In the genomic region with DNA sequence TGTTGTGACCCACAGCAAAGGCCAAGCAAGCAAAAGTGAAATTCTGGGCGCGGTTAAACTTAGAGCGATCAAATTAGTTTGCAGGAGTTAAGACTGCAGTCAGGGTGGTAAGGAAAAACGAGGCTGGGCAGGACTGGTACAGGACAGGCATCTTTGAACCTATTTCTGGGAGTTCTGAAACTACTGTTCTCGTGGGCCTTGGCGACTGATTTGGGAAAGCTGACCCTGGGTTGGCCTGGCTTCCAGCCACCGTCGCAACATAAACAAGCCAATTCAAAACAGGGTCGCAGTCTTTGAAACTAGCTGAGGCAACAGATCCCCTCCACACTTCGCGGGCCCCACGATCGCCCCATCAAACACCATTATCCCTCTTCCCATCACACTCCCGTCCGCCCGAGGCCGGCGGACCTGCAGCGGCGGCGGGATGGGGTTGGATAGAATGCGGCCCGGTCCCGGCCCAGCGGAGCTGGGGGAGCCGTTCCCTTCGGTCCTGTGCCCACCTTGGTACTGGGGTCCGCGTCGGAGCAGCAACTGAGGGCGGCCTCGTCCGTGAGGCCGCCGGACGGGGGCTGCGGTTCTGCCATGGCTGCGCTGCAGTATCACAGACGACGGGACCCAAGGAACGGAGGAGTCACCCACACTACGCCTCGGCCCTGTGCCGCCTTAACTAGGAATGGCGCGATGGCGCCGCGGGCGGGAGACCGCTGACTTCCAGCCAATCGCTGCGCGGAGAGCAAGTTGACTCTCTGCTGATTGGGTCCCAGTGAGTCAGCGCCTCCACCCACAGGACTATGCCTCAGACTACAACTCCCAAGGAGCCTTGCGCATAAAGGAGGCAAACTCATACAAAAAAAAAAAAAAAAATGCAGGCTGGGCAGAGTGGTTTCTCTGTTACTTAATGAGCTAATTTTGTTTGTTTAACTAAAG, we compare ENCODE assay signal across 8 cellular contexts. TPM values are rescaled to one million over a fixed set of nuclear protein-coding genes. Genes with fewer than 3 reads are reported as not detected.
DNase-seq lines count a peak whose midpoint lies in the region; ATAC-seq and TF ChIP-seq lines count a peak whose summit lies in the region.

A gene (minus strand): TSS at position 675 of the 927 bp plus-strand sequence. CDS start 91 bp downstream, at position 584.

- peak; percentile 97 for DNase-seq in DMS153 (lab: John Stamatoyannopoulos, UW)
- peak; percentile 98 for DNase-seq in Jurkat, Clone E6-1 (ENCODE audit: low read depth, low spot score)
- DNase-seq in PC-9 = peak; percentile 96 to 97
- peak; percentile 95 for DNase-seq in activated T-cell treated with anti-CD3 and anti-CD28 coated beads, Interleukin-2, amount 50 U/mL, for 1 hour
- DNase-seq in epithelial cell of prostate (ENCODE audit: low read depth, low spot score) = peak; percentile 96
- peak; percentile 97 to 98 (median 97) for DNase-seq in mucosa of descending colon
- peak; percentile 95 for DNase-seq in stimulated activated CD8-positive, alpha-beta memory T cell treated with anti-CD3 and anti-CD28 coated beads, Interleukin-4, amount 100 ng/mL, for 24 hours (ENCODE audit: low read depth)

- BruUV-seq in PC-9 (replicated peaks; lab: Mats Ljungman, UMichigan) = TSS peak; percentile 60

- H3F3A ChIP-seq in PC-9 (ENCODE audit: insufficient read depth, low read depth) = peaks cover 6% of the 10 kb centered on the region; the same call in 1 of the 2 replicates

- no peaks in the 10 kb centered on the region for H3K9me3 ChIP-seq in PC-9 (ENCODE audit: insufficient read depth, low read depth)
- H3K9me3 ChIP-seq in mucosa of descending colon = peaks cover 9% of the 10 kb centered on the region

- intact Hi-C loops in PC-9 (cut with micrococcal nuclease; ENCODE audit: unreplicated experiment) = no loop called here
- intact Hi-C loops in mucosa of descending colon (cut with DNase I, micrococcal nuclease) = no loop called here

- H3K79me2 ChIP-seq in PC-9 (ENCODE audit: low read depth) = peaks cover 48% of the 10 kb centered on the region

- no peaks in the 10 kb centered on the region for H4K20me1 ChIP-seq in PC-9 (ENCODE audit: insufficient read depth)

- H2AFZ ChIP-seq in PC-9 = peak within 1 kb of the TSS; percentile 91

- TF ChIP-seq CTCF in PC-9 (conservative IDR thresholded peaks at IDR 0.05) (no peak), mucosa of descending colon (IDR thresholded peaks at IDR 0.05) (no peak)

- no peaks in the 10 kb centered on the region for H3K4me1 ChIP-seq in PC-9 (replicated peaks; ENCODE audit: insufficient read depth)
- H3K4me1 ChIP-seq in mucosa of descending colon (ENCODE audit: low read depth) = no peaks in the 10 kb centered on the region

- H3K36me3 ChIP-seq in PC-9 (ENCODE audit: low read depth) (peaks cover 7% of the 10 kb centered on the region), mucosa of descending colon (ENCODE audit: low read depth) (no peaks in the 10 kb centered on the region)

- peak within 1 kb of the TSS; percentile 82 for H3K27ac ChIP-seq in PC-9
- peak within 1 kb of the TSS; percentile 73 for H3K27ac ChIP-seq in epithelial cell of prostate

- POLR2A ChIA-PET in PC-9 (lab: Charles Lee; ENCODE audit: unreplicated experiment) = interaction anchor here (0.6 to 0.7 kb wide), 9 partner anchors 33 to 1445 kb away, joined by 6 to 27 read pairs (median 18); a partner anchor contains a TSS

- no peaks in the 10 kb centered on the region for H3K9me2 ChIP-seq in PC-9 (ENCODE audit: insufficient read depth)

- ATAC-seq in GM21619 (IDR thresholded peaks at IDR 0.05; ENCODE audit: unreplicated experiment) (peak; percentile 100), mucosa of descending colon (peak; percentile 100)

- H3K27me3 ChIP-seq in PC-9 (ENCODE audit: insufficient read depth, low read depth) = no peaks in the 10 kb centered on the region

- H3K4me3 ChIP-seq in Jurkat, Clone E6-1 (ENCODE audit: low read length) = peak within 1 kb of the TSS; percentile 85
- H3K4me3 ChIP-seq in PC-9 = peak within 1 kb of the TSS; percentile 83
- peak within 1 kb of the TSS; percentile 82 for H3K4me3 ChIP-seq in mucosa of descending colon

- peak within 1 kb of the TSS; percentile 95 for H3K4me2 ChIP-seq in PC-9

- CTCF ChIA-PET in PC-9 (lab: Charles Lee) = interaction anchor here (0.6 to 0.7 kb wide), 8 partner anchors 10 to 479 kb away, joined by 3 to 14 read pairs (median 8); no protein-coding TSS in a partner anchor

RNA-seq across cellular contexts. Expression of the gene that starts here (rescaled TPM):
- polyA plus RNA-seq in Jurkat, Clone E6-1 (2012; ENCODE audit: insufficient read depth, insufficient read length) = 103 TPM
- 77.1 and 118 TPM in 2 replicates for total RNA-seq in PC-9 (2021)
- 10 to 100 TPM; 37.9 to 55.4 (median 47.3) TPM for total RNA-seq in mucosa of descending colon

Comparison
In these comparisons a context has a peak if more than half of its experiments do, and no peak if none do; other contexts are left out.
1. Peak in every context shown above with its lines: DNase-seq, ATAC-seq, H3K4me3 ChIP-seq and H3K27ac ChIP-seq.